Comparison of ENCODE assay signal across 10 cellular contexts in the genomic region with DNA sequence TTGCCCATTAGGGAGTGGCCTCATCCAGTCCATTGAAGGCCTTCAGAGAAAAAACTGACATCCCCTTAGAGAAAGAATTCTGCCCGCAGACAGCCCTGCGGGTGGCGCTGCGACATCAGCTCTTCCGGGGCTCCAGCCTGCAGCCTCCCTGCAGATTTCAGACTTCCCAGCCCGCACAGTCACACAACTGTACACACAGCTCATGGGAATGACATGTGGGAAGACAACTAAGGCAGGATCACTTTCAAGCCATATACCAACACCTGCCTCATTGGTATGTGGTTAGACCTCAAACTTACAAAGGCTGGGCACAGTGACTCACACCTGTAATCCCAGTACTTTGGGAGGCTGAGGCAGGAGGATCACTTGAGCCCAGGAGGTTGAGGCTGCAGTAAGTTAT. TPM values are rescaled to one million over a fixed set of nuclear protein-coding genes. Genes with fewer than 3 reads are reported as not detected.
A peak's percentile ranks its signal among the peaks of the same experiment; 100 is the strongest.
DNase-seq lines count a peak whose midpoint lies in the region; ATAC-seq, FAIRE-seq and TF ChIP-seq lines count a peak whose summit lies in the region.
"Had no signal": no experiment of that assay in that cellular context is flagged by ENCODE, and none has a peak within 500 bp of the region (broad histone marks: within the 10 kb centered on the region; RNA-seq: fewer than 3 reads in every experiment).

No MANE protein-coding gene starts in this region.

- no peak for TF ChIP-seq EP300 in Ishikawa (IDR thresholded peaks at IDR 0.05; ENCODE audit: borderline replicate concordance)
- no peak for TF ChIP-seq EP300 in GM12878 (IDR thresholded peaks at IDR 0.05; ENCODE audit: borderline replicate concordance in 1 of 2, control insufficient read depth in 1 of 2, low read depth in 2 of 2, low read length in 2 of 2)

- H2AFZ ChIP-seq in GM12878 (ENCODE audit: control insufficient read depth, low read depth, low read length): no peak overlapping the region

- H3K27me3 ChIP-seq in DOHH2 (ENCODE audit: control insufficient read depth, low read length): no peaks in the 10 kb centered on the region
- peaks cover 5 to 6% of the 10 kb centered on the region in 2 experiments; a peak in 3 of 4 replicates for H3K27me3 ChIP-seq in GM12878 (replicated peaks in 1 of 2; ENCODE audit: control insufficient read depth in 2 of 2, insufficient read depth in 2 of 2, low read length in 1 of 2)
- H3K27me3 ChIP-seq in left lung: peaks cover 0 to 31% of the 10 kb centered on the region in 2 donors

- DNase-seq in GM12878 (ENCODE audit: low read depth, low spot score): no peak
- DNase-seq in lung microvascular endothelial cell (ENCODE audit: low read depth in 2 of 2): peak; percentile 51 to 53
- DNase-seq in UCSD-AML1 (lab: John Stamatoyannopoulos, UW; ENCODE audit: unreplicated experiment): no peak
- DNase-seq in left lung: no peak
- DNase-seq: activated effector memory CD4-positive, alpha-beta T cell treated with anti-CD3 and anti-CD28 coated beads, Interleukin-2, amount 50 U/mL, for 16 hours had no signal

- no peak overlapping the region for H3K9ac ChIP-seq in GM12878 (ENCODE audit: control insufficient read depth, insufficient read depth, low read length)

- intact Hi-C loops in GM12878 (cut with micrococcal nuclease; ENCODE audit: unreplicated experiment): no loop called here
- intact Hi-C loops in left lung (cut with DNase I): no loop called here

- H3K27ac ChIP-seq in DOHH2 (ENCODE audit: low read depth, low read length) (no peak overlapping the region), GM12878 (ENCODE audit: control insufficient read depth, insufficient read depth) (no peak overlapping the region), left lung (no peak overlapping the region)

- H3K79me2 ChIP-seq in DOHH2 (ENCODE audit: control insufficient read depth, low read length) (no peaks in the 10 kb centered on the region), GM12878 (ENCODE audit: control insufficient read depth, insufficient read depth, low read length) (no peaks in the 10 kb centered on the region)

- H4K20me1 ChIP-seq in DOHH2 (ENCODE audit: control insufficient read depth, insufficient read depth, low read depth, low read length): no peaks in the 10 kb centered on the region
- H4K20me1 ChIP-seq in GM12878 (ENCODE audit: control insufficient read depth, insufficient read depth): no peaks in the 10 kb centered on the region; the same call in 1 of the 2 replicates

- RAD21 ChIA-PET in GM12878 (lab: Charles Lee; ENCODE audit: unreplicated experiment): no interaction called here

- no peaks in the 10 kb centered on the region for H3K9me3 ChIP-seq in DOHH2 (ENCODE audit: control insufficient read depth, insufficient read depth, low read length)
- no peaks in the 10 kb centered on the region for H3K9me3 ChIP-seq in GM12878 (replicated peaks; ENCODE audit: control insufficient read depth, insufficient read depth, low read length)
- no peaks in the 10 kb centered on the region for H3K9me3 ChIP-seq in left lung

- no TSS peak for BruUV-seq in GM12878 (replicated peaks; lab: Mats Ljungman, UMichigan)

- no peak for TF ChIP-seq POLR2A in GM12878 (IDR thresholded peaks at IDR 0.05; ENCODE audit: low read depth, low read length)
- no peak for TF ChIP-seq POLR2A in GM18505 (IDR thresholded peaks at IDR 0.05; ENCODE audit: borderline replicate concordance, extremely low read depth, insufficient read depth, insufficient read length)

- H3K4me2 ChIP-seq in DOHH2 (ENCODE audit: low read length) (no peak overlapping the region), GM12878 (ENCODE audit: control insufficient read depth, insufficient read depth) (no peak overlapping the region)

- in situ Hi-C loops in GM12878 (cut with MboI): no loop called here

- H3F3A ChIP-seq in DOHH2 (ENCODE audit: control insufficient read depth, insufficient read depth): no peaks in the 10 kb centered on the region

- TF ChIP-seq RAD21 in Ishikawa (IDR thresholded peaks at IDR 0.05; ENCODE audit: low read depth): peak; percentile 60
- 0 out of 2 replicates have a peak, but pooled peaks have one; percentile 18 for TF ChIP-seq RAD21 in GM12878 (IDR thresholded peaks at IDR 0.05; ENCODE audit: insufficient read depth, low read depth, low read length)

- no peak for ATAC-seq in GM12878
- no peak for ATAC-seq in GM21367 (IDR thresholded peaks at IDR 0.05; ENCODE audit: unreplicated experiment)
- ATAC-seq in GM18505 (IDR thresholded peaks at IDR 0.05; ENCODE audit: unreplicated experiment): no peak
- ATAC-seq in left lung: no peak

- H3K36me3 ChIP-seq in DOHH2 (ENCODE audit: control insufficient read depth, low read length) (no peaks in the 10 kb centered on the region), GM12878 (ENCODE audit: control insufficient read depth in 2 of 2, insufficient read depth in 2 of 2, low read length in 1 of 2) (no peaks in the 10 kb centered on the region), left lung (no peaks in the 10 kb centered on the region)

- TF ChIP-seq CTCF in DOHH2 (IDR thresholded peaks at IDR 0.05; ENCODE audit: low read depth, low read length, poor library complexity, severe bottlenecking) (peak; percentile 9), GM12878 (IDR thresholded peaks at IDR 0.05 in 2 of 3, conservative IDR thresholded peaks at IDR 0.05 in 1 of 3; ENCODE audit: control insufficient read depth in 2 of 3, extremely low read depth in 1 of 3, insufficient read depth in 1 of 3, low read depth in 3 of 3, low read length in 3 of 3) (peak in 1 of 3 experiments; percentile 12; a peak in 2 of 6 replicates), left lung (IDR thresholded peaks at IDR 0.05) (no peak)

- FAIRE-seq in GM12878 (lab: Jason Lieb, UNC): no peak
- FAIRE-seq: endometrium had no signal

- WGBS in GM12878 (ENCODE audit: insufficient coverage, insufficient replicate concordance, low lambda C conversion rate, missing lambda C conversion rate): 62% methylated on average over 6 of the region's 6 CpGs

- CTCF ChIA-PET in GM12878 (lab: Yijun Ruan, JAX): interaction anchor here (1.1 to 4.5 kb wide), 3 partner anchors 10 to 110 kb away, joined by 3 to 19 read pairs (median 7); no protein-coding TSS in a partner anchor

- POLR2A ChIA-PET in GM12878 (lab: Charles Lee): interaction anchor here (0.7 kb wide), 1 partner anchor 11 kb away, joined by 6 read pairs; no protein-coding TSS in a partner anchor

- H3K4me3 ChIP-seq in DOHH2 (ENCODE audit: low read length) (no peak overlapping the region), GM12878 (no peak overlapping the region), left lung (no peak overlapping the region)

- no peaks in the 10 kb centered on the region for H3K9me2 ChIP-seq in DOHH2 (replicated peaks; ENCODE audit: control insufficient read depth, low read length)

- SMC1A ChIA-PET in GM12878 (lab: Charles Lee; ENCODE audit: uncharacterized antibody, unreplicated experiment): no interaction called here

- H3K4me1 ChIP-seq in DOHH2 (ENCODE audit: control insufficient read depth, low read length) (no peaks in the 10 kb centered on the region), GM12878 (ENCODE audit: control insufficient read depth, insufficient read depth, low read length) (no peaks in the 10 kb centered on the region), left lung (peaks cover 1 to 18% of the 10 kb centered on the region in 2 donors)

TF ChIP-seq in Ishikawa, 13 proteins besides CTCF, POLR2A, EP300 and RAD21 (continues in another document):
- TF ChIP-seq CREB1 (IDR thresholded peaks at IDR 0.05; ENCODE audit: low read depth): no peak

TF ChIP-seq in GM12878, 131 proteins besides CTCF, POLR2A, EP300 and RAD21 (continues in another document):
- TF ChIP-seq MYB (IDR thresholded peaks at IDR 0.05; ENCODE audit: borderline replicate concordance, low read depth, low read length) (no peak), SP1 (IDR thresholded peaks at IDR 0.05; ENCODE audit: low read depth, low read length) (no peak), TBL1XR1 (IDR thresholded peaks at IDR 0.05; ENCODE audit: low read depth, low read length) (no peak)

RNA-seq across cellular contexts. Expression of a gene that starts 24.8 kb away (rescaled TPM):
- total RNA-seq in GM12878 (2013; cell fraction: nucleolus; rRNA removed): 43.5 and 49.0 TPM in 2 replicates
- total RNA-seq in GM12878 (2014; rRNA removed) (189 and 197 TPM in 2 replicates), GM12878 (2014; rRNA removed; fragmentation: Illumina TruSeq; extraction: Trizol) (59.3 and 67.4 TPM in 2 replicates), GM12878 (2021) (94.0 and 97.7 TPM in 2 replicates), lung microvascular endothelial cell (832 and 861 TPM in 2 replicates), left lung (100 to 1,000 TPM in 1 of 2 donors, 10 to 100 TPM in 1; 90.0 to 140 TPM)
- 29.8 TPM for polyA plus RNA-seq in GM12878 (2011; ENCODE audit: low read depth)
- polyA plus RNA-seq in GM12878 (2011; rRNA removed) (14.7 and 27.4 TPM in 2 replicates), GM12878 (2014; fragmentation: Illumina TruSeq; extraction: Trizol) (34.0 and 55.0 TPM in 2 replicates), GM12878 (2014; fragmentation: Nextera tagmentation; extraction: Ambion mirVana) (10 to 100 TPM; 47.0 to 66.8 TPM), GM12878 (2014; rRNA removed) (213 and 262 TPM in 2 replicates), GM12878 (2016; fragmentation: Nextera tagmentation; extraction: Ambion mirVana) (100 to 1,000 TPM; 149 to 160 TPM)
- 40.8 and 63.2 TPM in 2 replicates for polyA plus RNA-seq in GM12878 (2011; cell fraction: cytosol; rRNA removed)
- polyA plus RNA-seq in GM12878 (2011; cell fraction: nucleus; rRNA removed): 31.2 and 60.2 TPM in 2 replicates
- polyA plus RNA-seq in GM12878 (2012): 52.7 and 61.0 TPM in 2 replicates
- 28.0 and 43.6 TPM in 2 replicates for polyA minus RNA-seq in GM12878 (2011; rRNA and poly(A)+ RNA removed)
- polyA minus RNA-seq in GM12878 (2011; cell fraction: cytosol; rRNA and poly(A)+ RNA removed): 12.6 and 22.6 TPM in 2 replicates
- polyA minus RNA-seq in GM12878 (2011; cell fraction: nucleus; rRNA and poly(A)+ RNA removed): 5.3 and 15.6 TPM in 2 replicates

RNA-seq across cellular contexts. Expression of a gene that starts 29.1 kb away (rescaled TPM):
- not detected in 2 replicates for total RNA-seq in GM12878 (2013; cell fraction: nucleolus; rRNA removed)
- total RNA-seq in GM12878 (2014; rRNA removed): not detected in 2 replicates
- not detected in 2 replicates for total RNA-seq in GM12878 (2014; rRNA removed; fragmentation: Illumina TruSeq; extraction: Trizol)
- total RNA-seq in GM12878 (2021): not detected in 2 replicates
- polyA plus RNA-seq in GM12878 (2011; ENCODE audit: low read depth): not detected
- polyA plus RNA-seq in GM12878 (2011; rRNA removed): not detected in 2 replicates
- polyA plus RNA-seq in GM12878 (2011; cell fraction: cytosol; rRNA removed): not detected in 2 replicates
- not detected in 2 replicates for polyA plus RNA-seq in GM12878 (2011; cell fraction: nucleus; rRNA removed)
- not detected in 2 replicates for polyA plus RNA-seq in GM12878 (2012)
- not detected in 2 replicates for polyA plus RNA-seq in GM12878 (2014; fragmentation: Illumina TruSeq; extraction: Trizol)
- not detected for polyA plus RNA-seq in GM12878 (2014; fragmentation: Nextera tagmentation; extraction: Ambion mirVana)
- polyA plus RNA-seq in GM12878 (2014; rRNA removed): not detected in 2 replicates
- not detected for polyA plus RNA-seq in GM12878 (2016; fragmentation: Nextera tagmentation; extraction: Ambion mirVana)
- not detected in 2 replicates for polyA minus RNA-seq in GM12878 (2011; rRNA and poly(A)+ RNA removed)
- polyA minus RNA-seq in GM12878 (2011; cell fraction: cytosol; rRNA and poly(A)+ RNA removed): not detected in 2 replicates
- not detected in 2 replicates for polyA minus RNA-seq in GM12878 (2011; cell fraction: nucleus; rRNA and poly(A)+ RNA removed)
- total RNA-seq in lung microvascular endothelial cell: 1.7 TPM in 1 of 2 replicates, not detected in the other
- not detected for total RNA-seq in left lung

Comparison
In these comparisons a context has a peak if more than half of its experiments do, and no peak if none do; other contexts are left out.
1. DNase-seq: peak in lung microvascular endothelial cell (2 of 2); none in GM12878 (single experiment), UCSD-AML1 (single experiment) and left lung (0 of 2).